In genomic region chr5:103259705-103260355, GRCh38 we compare ENCODE assay signal across 8 cellular contexts. TPM values are rescaled to one million over a fixed set of nuclear protein-coding genes. Genes with fewer than 3 reads are reported as not detected.
A peak's percentile ranks its signal among the peaks of the same experiment; 100 is the strongest.
DNase-seq lines count a peak whose midpoint lies in the region; ATAC-seq, FAIRE-seq and TF ChIP-seq lines count a peak whose summit lies in the region.

No MANE protein-coding gene starts in this region.

- no peak overlapping the region for H2AK5ac ChIP-seq in H9 (ENCODE audit: insufficient read length, low read length)

- no peaks in the 10 kb centered on the region for H3F3A ChIP-seq in SU-DHL-6 (ENCODE audit: insufficient read depth)

- H3K4me3 ChIP-seq in CD4-positive, alpha-beta memory T cell (ENCODE audit: low read length in 2 of 2): peak overlapping the region; percentile 34 to 79
- H3K4me3 ChIP-seq in SU-DHL-6 (ENCODE audit: insufficient read depth, low read length, poor library complexity, severe bottlenecking) (peak overlapping the region; percentile 67), endocrine pancreas (ENCODE audit: control insufficient read depth, insufficient read depth, low read length) (peak overlapping the region; percentile 93), mucosa of descending colon (peak overlapping the region; percentile 79)

- H3K9me3 Mint-ChIP-seq in CD4-positive, alpha-beta memory T cell: no peaks in the 10 kb centered on the region
- peaks cover 0 to 2% of the 10 kb centered on the region in 2 experiments; a peak in 2 of 5 replicates for H3K9me3 Mint-ChIP-seq in H9

- H3K4me1 Mint-ChIP-seq in CD4-positive, alpha-beta memory T cell: peaks cover 10 to 21% (median 15%) of the 10 kb centered on the region in 4 donors
- H3K4me1 Mint-ChIP-seq in H9: peaks cover 33 to 34% of the 10 kb centered on the region in 2 experiments

- TF ChIP-seq CTCF in H9 (conservative IDR thresholded peaks at IDR 0.05) (no peak), SU-DHL-6 (IDR thresholded peaks at IDR 0.05; ENCODE audit: insufficient read depth, low read length, poor library complexity, severe bottlenecking) (no peak), mucosa of descending colon (IDR thresholded peaks at IDR 0.05) (no peak)

- H3K27me3 Mint-ChIP-seq in CD4-positive, alpha-beta memory T cell: peaks cover 0 to 4% of the 10 kb centered on the region in 2 donors
- no peaks in the 10 kb centered on the region for H3K27me3 Mint-ChIP-seq in H9 (ENCODE audit: low read depth)

- peak overlapping the region; percentile 33 for H3K27ac ChIP-seq in CD4-positive, alpha-beta memory T cell (ENCODE audit: low read depth, low read length)
- H3K27ac ChIP-seq in H9 (ENCODE audit: insufficient read length, low read depth, low read length): no peak overlapping the region
- no peak overlapping the region for H3K27ac ChIP-seq in SU-DHL-6 (ENCODE audit: low read depth, low read length)

- no peak overlapping the region for H4K8ac ChIP-seq in H9 (replicated peaks; ENCODE audit: insufficient read length, low read depth, low read length)

- no peak overlapping the region for H3K4ac ChIP-seq in H9 (ENCODE audit: low read depth, low read length)

- peak overlapping the region; percentile 38 to 89 (median 66) for H3K27ac Mint-ChIP-seq in CD4-positive, alpha-beta memory T cell
- H3K27ac Mint-ChIP-seq in H9: peak overlapping the region in 1 of 3 experiments; percentile 75; a peak in 2 of 7 replicates

- H3K27me3 ChIP-seq in CD4-positive, alpha-beta memory T cell (ENCODE audit: insufficient read depth, low read length): no peaks in the 10 kb centered on the region
- H3K27me3 ChIP-seq in H9 (ENCODE audit: insufficient read depth, low read length) (no peaks in the 10 kb centered on the region), SU-DHL-6 (ENCODE audit: low read length) (no peaks in the 10 kb centered on the region), endocrine pancreas (ENCODE audit: control insufficient read depth, insufficient read depth, low read length) (no peaks in the 10 kb centered on the region)

- H2AFZ ChIP-seq in H9 (ENCODE audit: low read length): no peak overlapping the region
- peak overlapping the region; percentile 64 for H2AFZ ChIP-seq in SU-DHL-6 (ENCODE audit: low read depth, low read length, severe bottlenecking)

- H3K4me3 Mint-ChIP-seq in CD4-positive, alpha-beta memory T cell: peak overlapping the region; percentile 85 to 97 (median 88)
- peak overlapping the region; percentile 92 to 98 for H3K4me3 Mint-ChIP-seq in H9

- H3K9me3 ChIP-seq in CD4-positive, alpha-beta memory T cell (ENCODE audit: control insufficient read depth in 1 of 2, low read length in 2 of 2): no peaks in the 10 kb centered on the region
- no peaks in the 10 kb centered on the region for H3K9me3 ChIP-seq in H9 (ENCODE audit: control insufficient read depth, low read depth, low read length)
- no peaks in the 10 kb centered on the region for H3K9me3 ChIP-seq in SU-DHL-6 (ENCODE audit: insufficient read depth, low read length)
- no peaks in the 10 kb centered on the region for H3K9me3 ChIP-seq in endocrine pancreas (ENCODE audit: control insufficient read depth, low read length)
- no peaks in the 10 kb centered on the region for H3K9me3 ChIP-seq in mucosa of descending colon

- H3K9me2 ChIP-seq in SU-DHL-6 (replicated peaks; ENCODE audit: insufficient read depth, low read length): no peaks in the 10 kb centered on the region

- ATAC-seq in mucosa of descending colon (peak; percentile 9), HG03025 (IDR thresholded peaks at IDR 0.05; ENCODE audit: low FRiP score, unreplicated experiment) (no peak), HG02588 (IDR thresholded peaks at IDR 0.05; ENCODE audit: unreplicated experiment) (no peak)

- H2BK20ac ChIP-seq in H9 (ENCODE audit: low read depth, low read length, poor library complexity, severe bottlenecking): no peak overlapping the region

- POLR2A ChIA-PET in CD4-positive, alpha-beta memory T cell (lab: Charles Lee; ENCODE audit: partially characterized antibody): interaction anchor here (0.7 to 2.8 kb wide), 6 partner anchors 10 to 504 kb away, joined by 3 to 35 read pairs (median 3); partner anchors contain the start of genes GIN1, PAM and PPIP5K2

- CTCF ChIA-PET in CD4-positive, alpha-beta memory T cell (lab: Charles Lee; ENCODE audit: partially characterized antibody): interaction anchor here (1.3 kb wide), 1 partner anchor 35 kb away, joined by 4 read pairs; no protein-coding TSS in a partner anchor

- H3K23me2 ChIP-seq in H9 (ENCODE audit: insufficient read length, low read depth, low read length, poor library complexity, severe bottlenecking): no peaks in the 10 kb centered on the region

- no peaks in the 10 kb centered on the region for H4K20me1 ChIP-seq in H9 (ENCODE audit: control insufficient read depth, insufficient read depth, insufficient read length)
- H4K20me1 ChIP-seq in SU-DHL-6 (ENCODE audit: low read depth, low read length): peaks cover 34% of the 10 kb centered on the region

- H3K56ac ChIP-seq in H9 (ENCODE audit: insufficient read length, low read depth, low read length): no peak overlapping the region

- no peak overlapping the region for H3K23ac ChIP-seq in H9 (ENCODE audit: insufficient read length, low read depth, low read length)

- H3K18ac ChIP-seq in H9 (ENCODE audit: insufficient read length, low read depth, low read length): no peak overlapping the region

- intact Hi-C loops in CD4-positive, alpha-beta memory T cell (cut with micrococcal nuclease): loop anchor here (5.0 kb wide), 1 partner anchor 503 kb away; the partner anchor contains the start of gene PAM
- intact Hi-C loops in mucosa of descending colon (cut with DNase I, micrococcal nuclease): no loop called here

- H4K91ac ChIP-seq in H9 (ENCODE audit: insufficient read length, low read depth, low read length): no peak overlapping the region

- no peak overlapping the region for H3K14ac ChIP-seq in H9 (ENCODE audit: insufficient read depth, low read length)

- H2BK15ac ChIP-seq in H9 (ENCODE audit: low read depth, low read length): no peak overlapping the region

- no peak overlapping the region for H2BK12ac ChIP-seq in H9 (ENCODE audit: insufficient read length, low read depth, low read length)

- H3K9ac ChIP-seq in H9 (ENCODE audit: extremely low read depth, insufficient read length, low read length) (peak overlapping the region; percentile 65), SU-DHL-6 (ENCODE audit: low read length) (peak overlapping the region; percentile 80), endocrine pancreas (ENCODE audit: control insufficient read depth, insufficient read depth, low read length) (peak overlapping the region; percentile 87)

- peaks cover 0 to 2% of the 10 kb centered on the region in 2 donors for H3K36me3 Mint-ChIP-seq in CD4-positive, alpha-beta memory T cell
- H3K36me3 Mint-ChIP-seq in H9 (ENCODE audit: insufficient read depth in 1 of 3, low read depth in 3 of 3): no peaks in the 10 kb centered on the region

- H3K4me2 ChIP-seq in H9 (ENCODE audit: insufficient read depth, insufficient read length, low read length) (peak overlapping the region; percentile 54), SU-DHL-6 (ENCODE audit: low read depth, low read length, poor library complexity, severe bottlenecking) (peak overlapping the region; percentile 52)

- no peaks in the 10 kb centered on the region for H3K36me3 ChIP-seq in CD4-positive, alpha-beta memory T cell (ENCODE audit: insufficient read depth, low read length)
- H3K36me3 ChIP-seq in SU-DHL-6 (ENCODE audit: low read length) (no peaks in the 10 kb centered on the region), endocrine pancreas (ENCODE audit: control insufficient read depth, insufficient read depth, low read length) (no peaks in the 10 kb centered on the region), mucosa of descending colon (ENCODE audit: low read depth) (no peaks in the 10 kb centered on the region)

- peaks cover 11% of the 10 kb centered on the region; the same call in 1 of the 2 replicates for H3K79me2 ChIP-seq in H9 (ENCODE audit: insufficient read depth, low read length)
- peaks cover 47% of the 10 kb centered on the region for H3K79me2 ChIP-seq in SU-DHL-6 (ENCODE audit: insufficient read depth, low read length)

- H2BK5ac ChIP-seq in H9 (ENCODE audit: insufficient read length, low read length): no peak overlapping the region

- no peak overlapping the region for H3T11ph ChIP-seq in H9 (ENCODE audit: low read length)

- H2BK120ac ChIP-seq in H9 (ENCODE audit: low read depth, low read length, poor library complexity, severe bottlenecking): no peak overlapping the region

- H4K5ac ChIP-seq in H9 (ENCODE audit: insufficient read length, low read depth, low read length): no peak overlapping the region

- no CpG with 5 or more reads among the region's 20 CpGs for WGBS in H9 (ENCODE audit: extremely low coverage, insufficient read length, low lambda C conversion rate)

- FAIRE-seq in urothelium cell line (lab: Jason Lieb, UNC): no peak

- DNase-seq in CD4-positive, alpha-beta memory T cell: peak in 2 of 5 donors; percentile 28 to 40
- DNase-seq in H9 (peak; percentile 53), mucosa of descending colon (peak in 1 of 3 donors; percentile 72), urothelium cell line (ENCODE audit: low spot score) (peak; percentile 20)

- no peaks in the 10 kb centered on the region for H3K79me1 ChIP-seq in H9 (ENCODE audit: insufficient read depth, low read depth, low read length, poor library complexity, severe bottlenecking)

- H3K4me1 ChIP-seq in CD4-positive, alpha-beta memory T cell (ENCODE audit: insufficient read depth, low read length): peaks cover 13% of the 10 kb centered on the region
- H3K4me1 ChIP-seq in H9 (ENCODE audit: insufficient read depth, low read length) (peaks cover 2% of the 10 kb centered on the region; the same call in 1 of the 2 replicates), endocrine pancreas (ENCODE audit: control insufficient read depth, insufficient read depth, low read length) (peaks cover 33% of the 10 kb centered on the region), mucosa of descending colon (ENCODE audit: low read depth) (peaks cover 9% of the 10 kb centered on the region)

RNA-seq across cellular contexts. Expression of gene MACIR, which starts 1.3 kb away (rescaled TPM):
- 1 to 10 TPM; 2.9 to 3.4 TPM for total RNA-seq in CD4-positive, alpha-beta memory T cell
- 1 to 10 TPM; 2.1 to 4.3 TPM for polyA plus RNA-seq in CD4-positive, alpha-beta memory T cell
- total RNA-seq in H9 (2021) (11.0 and 11.7 TPM in 2 replicates), mucosa of descending colon (10 to 100 TPM; 30.3 to 72.5 (median 67.9) TPM)
